Comparison of ENCODE assay signal across 21 cellular contexts in genomic region chr17:21246698-21247097, GRCh38.
"Had no signal": no experiment of that assay in that cellular context is flagged by ENCODE, and none has a peak within 500 bp of the region (broad histone marks: within the 10 kb centered on the region; RNA-seq: fewer than 3 reads in every experiment).

No MANE protein-coding gene starts in this region.

- H3K4me2 ChIP-seq: KMS-11 had no signal

- H3K36me3 ChIP-seq: SJSA1 had no signal

- H3K27ac ChIP-seq: KMS-11, SJSA1, SK-N-MC had no signal

- H3K9me3 ChIP-seq: SJSA1 had no signal

- H3K27me3 ChIP-seq: SJSA1 had no signal

- H3K9ac ChIP-seq: KMS-11 had no signal

- H3K4me1 ChIP-seq: SJSA1 had no signal

- H3K4me3 ChIP-seq: SJSA1, SK-N-MC had no signal

- DNase-seq: IMR-90, Kasumi-1, MM.1S, NCI-H1092 treated with DMSO at 0.1 percent for 48 hours, NCI-H1436, NCI-H187, NCI-H2029, NCI-H2081 treated with DMSO at 0.1 percent for 48 hours, NCI-H2171, NCI-H226, NCI-H446, NCI-H510A, NCI-H524 treated with DMSO at 0.1 percent for 48 hours, NCI-H69, NCI-H774, Right ventricle myocardium superior, RPMI8226, SIG-M5 had no signal
